In genomic region chr12:103928736-103929050, GRCh38 we compare ENCODE assay signal across 8 cellular contexts. TPM values are rescaled to one million over a fixed set of nuclear protein-coding genes. Genes with fewer than 3 reads are reported as not detected.
DNase-seq lines count a peak whose midpoint lies in the region; ATAC-seq and TF ChIP-seq lines count a peak whose summit lies in the region.

No MANE protein-coding gene starts in this region.

- H3K4me1 Mint-ChIP-seq in activated T-cell treated with anti-CD3 and anti-CD28 coated beads, Interleukin-2, amount 50 U/mL, for 24 hours (ENCODE audit: low read depth) = peaks cover 64% of the 10 kb centered on the region

- no peak for DNase-seq in AG09309 (ENCODE audit: low read depth)
- peak; percentile 45 to 68 for DNase-seq in NCI-H526 (lab: John Stamatoyannopoulos, UW)
- DNase-seq in activated T-cell treated with anti-CD3 and anti-CD28 coated beads, Interleukin-2, amount 50 U/mL, for 24 hours = peak; percentile 56
- DNase-seq in fibroblast of pulmonary artery (ENCODE audit: low read depth) = no peak
- peak; percentile 84 for DNase-seq in posterior vena cava (ENCODE audit: low spot score)
- DNase-seq in ureter (ENCODE audit: low spot score) = no peak
- no peak for DNase-seq in mesenteric fat pad (ENCODE audit: low spot score)

- peak overlapping the region; percentile 87 for H3K4me3 Mint-ChIP-seq in activated T-cell treated with anti-CD3 and anti-CD28 coated beads, Interleukin-2, amount 50 U/mL, for 24 hours

- intact Hi-C loops in posterior vena cava (cut with DNase I) = no loop called here

- H3K27me3 Mint-ChIP-seq in activated T-cell treated with anti-CD3 and anti-CD28 coated beads, Interleukin-2, amount 50 U/mL, for 24 hours = peaks cover 3% of the 10 kb centered on the region

- peak; percentile 14 for ATAC-seq in GM21529 (IDR thresholded peaks at IDR 0.05; ENCODE audit: unreplicated experiment)

- H3K9me3 Mint-ChIP-seq in activated T-cell treated with anti-CD3 and anti-CD28 coated beads, Interleukin-2, amount 50 U/mL, for 24 hours = no peaks in the 10 kb centered on the region

- H3K4me3 ChIP-seq in AG09309 (ENCODE audit: control insufficient read depth, low read depth, low read length) = peak overlapping the region; percentile 44
- peak overlapping the region; percentile 66 for H3K4me3 ChIP-seq in fibroblast of pulmonary artery (replicated peaks; ENCODE audit: low read depth, low read length)

- no peak for TF ChIP-seq CTCF in AG09309 (IDR thresholded peaks at IDR 0.05; ENCODE audit: control insufficient read depth, insufficient read depth, low read depth, low read length, missing control alignments)
- TF ChIP-seq CTCF in fibroblast of pulmonary artery (IDR thresholded peaks at IDR 0.05; ENCODE audit: low read length, missing control alignments) = no peak

- H3K27ac Mint-ChIP-seq in activated T-cell treated with anti-CD3 and anti-CD28 coated beads, Interleukin-2, amount 50 U/mL, for 24 hours = peak overlapping the region; percentile 99

- H3K36me3 Mint-ChIP-seq in activated T-cell treated with anti-CD3 and anti-CD28 coated beads, Interleukin-2, amount 50 U/mL, for 24 hours (ENCODE audit: low read depth) = peaks cover 46% of the 10 kb centered on the region

RNA-seq across cellular contexts. Expression of gene HSP90B1, which starts 1.5 kb away (rescaled TPM):
- 100 to 1,000 TPM; 673 to 848 TPM for total RNA-seq in posterior vena cava
- total RNA-seq in ureter = 426 TPM
- total RNA-seq in mesenteric fat pad = 870 TPM

RNA-seq across cellular contexts. Expression of gene TDG, which starts 37.0 kb away (rescaled TPM):
- total RNA-seq in posterior vena cava = 10 to 100 TPM; 17.4 to 17.6 TPM
- total RNA-seq in ureter = 24.9 TPM
- 24.1 TPM for total RNA-seq in mesenteric fat pad

Comparison
In these comparisons a context has a peak if more than half of its experiments do, and no peak if none do; other contexts are left out.
1. DNase-seq: peak in NCI-H526 (2 of 2), activated T-cell treated with anti-CD3 and anti-CD28 coated beads, Interleukin-2, amount 50 U/mL, for 24 hours (single experiment) and posterior vena cava (single experiment); none in AG09309 (single experiment), fibroblast of pulmonary artery (single experiment), ureter (single experiment) and mesenteric fat pad (single experiment).